30 cellular contexts compared by ENCODE assay signal in genomic region chr13:35961002-35961401, GRCh38.
A peak's percentile ranks its signal among the peaks of the same experiment; 100 is the strongest.
DNase-seq lines count a peak whose midpoint lies in the region; ATAC-seq and TF ChIP-seq lines count a peak whose summit lies in the region.
"Had no signal": no experiment of that assay in that cellular context is flagged by ENCODE, and none has a peak within 500 bp of the region (broad histone marks: within the 10 kb centered on the region; RNA-seq: fewer than 3 reads in every experiment).

No MANE protein-coding gene starts in this region.

- H3K36me3 ChIP-seq in osteoblast (ENCODE audit: insufficient read depth, low read length): no peaks in the 10 kb centered on the region
- H3K36me3 ChIP-seq: ovary, suprapubic skin, upper lobe of right lung, WERI-Rb-1 had no signal

- no peaks in the 10 kb centered on the region for H3K27me3 ChIP-seq in osteoblast (ENCODE audit: insufficient read depth, low read length)
- H3K27me3 ChIP-seq: ovary, suprapubic skin, upper lobe of right lung had no signal

- H2AFZ ChIP-seq in osteoblast (ENCODE audit: low read length): no peak overlapping the region

- no peaks in the 10 kb centered on the region for H4K20me1 ChIP-seq in osteoblast (ENCODE audit: insufficient read depth, low read length)

- ATAC-seq in SK-N-SH treated with all-trans-retinoic acid at 6 μM for 48 hours (peak; percentile 49), left colon (no peak), HG03460 (IDR thresholded peaks at IDR 0.05; ENCODE audit: unreplicated experiment) (no peak)
- ATAC-seq: A549; activated CD8-positive, alpha-beta T cell treated with anti-CD3 and anti-CD28 coated beads, Interleukin-2, amount 10 ng/mL, durations not matched to agents 7 days and 5 days; natural killer cell; stimulated activated naive B cell treated with anti-CD40 and anti-IgM and Interleukin-4, amounts not matched to agents 10 μg/mL and 1 μg/mL and 100 μg/mL, for 72 hours; upper lobe of right lung had no signal

- H3K4me2 ChIP-seq in osteoblast (ENCODE audit: insufficient read depth, low read length): no peak overlapping the region
- H3K4me2 ChIP-seq: A549 had no signal

- no peaks in the 10 kb centered on the region for H3K9me3 ChIP-seq in osteoblast (ENCODE audit: low read depth, low read length)
- H3K9me3 ChIP-seq: ovary, suprapubic skin, upper lobe of right lung had no signal

- peak; percentile 29 for DNase-seq in EH (ENCODE audit: low read depth)
- DNase-seq in fibroblast of peridontal ligament (ENCODE audit: extremely low read depth): peak; percentile 25
- no peak for DNase-seq in osteoblast (ENCODE audit: insufficient read length, low spot score, missing footprints)
- no peak for DNase-seq in left colon
- DNase-seq in middle frontal gyrus (ENCODE audit: extremely low spot score, low spot score): no peak
- DNase-seq in COR-L47 (lab: John Stamatoyannopoulos, UW): no peak
- DNase-seq: activated CD4-positive, alpha-beta T cell treated with anti-CD3 and anti-CD28 coated beads for 4 hours; activated CD8-positive, alpha-beta T cell treated with anti-CD3 and anti-CD28 coated beads, Interleukin-2, amount 10 ng/mL, durations not matched to agents 7 days and 5 days; activated naive CD4-positive, alpha-beta T cell treated with anti-CD3 and anti-CD28 coated beads, Interleukin-2, amount 10 ng/mL, durations not matched to agents 7 days and 5 days; AML-193; CD4-positive, alpha-beta T cell; effector CD8-positive, alpha-beta T cell; glutamatergic neuron; natural killer cell; NCI-H1092; NCI-H187; NCI-H526 treated with DMSO at 0.1 percent for 48 hours; ovary; Right ventricle myocardium superior; stimulated activated naive B cell treated with anti-CD40 and anti-IgM and Interleukin-4, amounts not matched to agents 10 μg/mL and 1 μg/mL and 100 μg/mL, for 72 hours; T-helper 9 cell; upper lobe of right lung; WERI-Rb-1 had no signal

- intact Hi-C loops in left colon (cut with DNase I, micrococcal nuclease): no loop called here

- peak overlapping the region; percentile 7 for H3K27ac ChIP-seq in osteoblast (ENCODE audit: low read depth, low read length)
- H3K27ac ChIP-seq: A549, coronary artery, epithelial cell of prostate, ovary, upper lobe of right lung, WERI-Rb-1 had no signal

- H3K79me2 ChIP-seq in osteoblast (ENCODE audit: insufficient read depth, low read length): peaks cover 4% of the 10 kb centered on the region

- no peak overlapping the region for H3K4me3 ChIP-seq in osteoblast (ENCODE audit: insufficient read depth, low read length)
- H3K4me3 ChIP-seq: A549, coronary artery, ovary, skin epidermis, suprapubic skin, upper lobe of right lung had no signal

- no peak for TF ChIP-seq CTCF in osteoblast (IDR thresholded peaks at IDR 0.05; ENCODE audit: extremely low read depth, low read depth, low read length)

- H3K4me1 ChIP-seq in osteoblast (ENCODE audit: insufficient read depth, low read length): peaks cover 35% of the 10 kb centered on the region
- H3K4me1 ChIP-seq: upper lobe of right lung had no signal

TF ChIP-seq in SK-N-SH treated with all-trans-retinoic acid at 6 μM for 48 hours, 23 proteins besides CTCF, POLR2A, EP300 and RAD21:
- TF ChIP-seq PPARA (CRISPR knock-in tag; IDR thresholded peaks at IDR 0.05; ENCODE audit: borderline replicate concordance): no peak

Comparison
In these comparisons a context has a peak if more than half of its experiments do, and no peak if none do; other contexts are left out.
1. DNase-seq: peak in EH (single experiment) and fibroblast of peridontal ligament (single experiment); none in osteoblast (single experiment), left colon (0 of 2), middle frontal gyrus (single experiment) and COR-L47 (single experiment).